In genomic region chr18:46531472-46531871, GRCh38 we compare ENCODE assay signal across 15 cellular contexts.
"Had no signal": no experiment of that assay in that cellular context is flagged by ENCODE, and none has a peak within 500 bp of the region (broad histone marks: within the 10 kb centered on the region; RNA-seq: fewer than 3 reads in every experiment).

No MANE protein-coding gene starts in this region.

- DNase-seq: effector CD8-positive, alpha-beta T cell; heart right ventricle; islet precursor cell; mammary epithelial cell; psoas muscle; stimulated activated CD4-positive, alpha-beta T cell treated with anti-CD3 and anti-CD28 coated beads, Interleukin-2, amount 100 ng/mL, for 24 hours; stimulated activated naive CD4-positive, alpha-beta T cell treated with Interleukin-2 at 50 U/mL for 16 hours; tibial artery; upper lobe of left lung; uterus had no signal

- H3K4me3 ChIP-seq: coronary artery, heart right ventricle, neural progenitor cell, psoas muscle, skin epidermis, suprapubic skin, tibial artery, upper lobe of left lung, uterus had no signal

- H3K27ac ChIP-seq: coronary artery, heart right ventricle, neural progenitor cell, parathyroid adenoma, psoas muscle, skin epidermis, suprapubic skin, tibial artery, upper lobe of left lung, uterus had no signal

- H3K27me3 ChIP-seq: heart right ventricle, neural progenitor cell, suprapubic skin, tibial artery, upper lobe of left lung, uterus had no signal

- H3K36me3 ChIP-seq: neural progenitor cell, suprapubic skin, tibial artery, upper lobe of left lung, uterus had no signal

- H3K9me3 ChIP-seq: heart right ventricle, psoas muscle, suprapubic skin, tibial artery, upper lobe of left lung, uterus had no signal
